ENCODE assay signal across 1 cellular context in the genomic region with DNA sequence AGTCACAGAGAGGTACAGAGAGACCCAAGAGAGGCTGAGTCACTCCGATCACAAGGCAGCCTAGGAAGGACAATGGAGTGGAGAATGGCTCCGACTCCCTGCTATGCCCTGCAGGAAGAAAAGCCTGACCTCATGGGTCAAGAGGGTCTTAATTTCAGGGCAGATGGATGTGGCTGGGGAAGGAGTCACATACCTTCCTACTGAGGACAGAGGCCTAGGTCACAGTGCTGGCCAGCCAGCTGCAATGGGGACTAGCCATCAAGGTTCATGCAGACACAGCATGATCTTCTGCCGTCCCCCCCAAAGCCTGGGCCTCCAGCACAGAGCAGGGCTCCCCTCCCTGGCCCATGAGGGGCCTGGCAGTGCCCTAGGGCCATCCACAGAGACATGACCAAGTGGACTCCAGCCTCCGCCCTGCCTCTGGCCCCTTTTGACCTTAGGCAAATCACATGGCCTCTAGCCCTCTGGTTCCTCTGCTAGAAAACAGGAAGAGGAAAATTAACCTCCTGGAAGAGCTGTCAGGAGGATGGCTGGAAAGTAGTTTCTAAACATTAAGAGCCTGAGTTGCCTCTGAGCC.
TF ChIP-seq lines count a peak whose summit lies in the region.

No MANE protein-coding gene starts in this region.

TF ChIP-seq in HepG2, 621 proteins besides CTCF, POLR2A, EP300 and RAD21 (continued from another document and continues in another):
- TF ChIP-seq, protein P1, sequence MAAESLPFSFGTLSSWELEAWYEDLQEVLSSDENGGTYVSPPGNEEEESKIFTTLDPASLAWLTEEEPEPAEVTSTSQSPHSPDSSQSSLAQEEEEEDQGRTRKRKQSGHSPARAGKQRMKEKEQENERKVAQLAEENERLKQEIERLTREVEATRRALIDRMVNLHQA (CRISPR knock-in tag; IDR thresholded peaks at IDR 0.05): no peak
- no peak for TF ChIP-seq GABPA (IDR thresholded peaks at IDR 0.05; ENCODE audit: low read depth, low read length)
- TF ChIP-seq GABPA (CRISPR knock-in tag; IDR thresholded peaks at IDR 0.05; ENCODE audit: low read depth): peak; percentile 52; the same call in 1 of the 2 replicates
- TF ChIP-seq, protein P2, sequence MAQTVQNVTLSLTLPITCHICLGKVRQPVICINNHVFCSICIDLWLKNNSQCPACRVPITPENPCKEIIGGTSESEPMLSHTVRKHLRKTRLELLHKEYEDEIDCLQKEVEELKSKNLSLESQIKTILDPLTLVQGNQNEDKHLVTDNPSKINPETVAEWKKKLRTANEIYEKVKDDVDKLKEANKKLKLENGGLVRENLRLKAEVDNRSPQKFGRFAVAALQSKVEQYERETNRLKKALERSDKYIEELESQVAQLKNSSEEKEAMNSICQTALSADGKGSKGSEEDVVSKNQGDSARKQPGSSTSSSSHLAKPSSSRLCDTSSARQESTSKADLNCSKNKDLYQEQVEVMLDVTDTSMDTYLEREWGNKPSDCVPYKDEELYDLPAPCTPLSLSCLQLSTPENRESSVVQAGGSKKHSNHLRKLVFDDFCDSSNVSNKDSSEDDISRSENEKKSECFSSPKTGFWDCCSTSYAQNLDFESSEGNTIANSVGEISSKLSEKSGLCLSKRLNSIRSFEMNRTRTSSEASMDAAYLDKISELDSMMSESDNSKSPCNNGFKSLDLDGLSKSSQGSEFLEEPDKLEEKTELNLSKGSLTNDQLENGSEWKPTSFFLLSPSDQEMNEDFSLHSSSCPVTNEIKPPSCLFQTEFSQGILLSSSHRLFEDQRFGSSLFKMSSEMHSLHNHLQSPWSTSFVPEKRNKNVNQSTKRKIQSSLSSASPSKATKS (CRISPR knock-in tag; IDR thresholded peaks at IDR 0.05): 0 out of 2 replicates have a peak, but pooled peaks have one; percentile 39
- TF ChIP-seq, protein P3, sequence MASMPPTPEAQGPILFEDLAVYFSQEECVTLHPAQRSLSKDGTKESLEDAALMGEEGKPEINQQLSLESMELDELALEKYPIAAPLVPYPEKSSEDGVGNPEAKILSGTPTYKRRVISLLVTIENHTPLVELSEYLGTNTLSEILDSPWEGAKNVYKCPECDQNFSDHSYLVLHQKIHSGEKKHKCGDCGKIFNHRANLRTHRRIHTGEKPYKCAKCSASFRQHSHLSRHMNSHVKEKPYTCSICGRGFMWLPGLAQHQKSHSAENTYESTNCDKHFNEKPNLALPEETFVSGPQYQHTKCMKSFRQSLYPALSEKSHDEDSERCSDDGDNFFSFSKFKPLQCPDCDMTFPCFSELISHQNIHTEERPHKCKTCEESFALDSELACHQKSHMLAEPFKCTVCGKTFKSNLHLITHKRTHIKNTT (CRISPR knock-in tag; IDR thresholded peaks at IDR 0.05): no peak
- no peak for TF ChIP-seq HES4 (CRISPR knock-in tag; IDR thresholded peaks at IDR 0.05; ENCODE audit: borderline replicate concordance)
- TF ChIP-seq ARID2 (CRISPR knock-in tag; IDR thresholded peaks at IDR 0.05; ENCODE audit: borderline replicate concordance): no peak
- TF ChIP-seq, protein P4, sequence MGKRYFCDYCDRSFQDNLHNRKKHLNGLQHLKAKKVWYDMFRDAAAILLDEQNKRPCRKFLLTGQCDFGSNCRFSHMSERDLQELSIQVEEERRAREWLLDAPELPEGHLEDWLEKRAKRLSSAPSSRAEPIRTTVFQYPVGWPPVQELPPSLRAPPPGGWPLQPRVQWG (CRISPR knock-in tag; IDR thresholded peaks at IDR 0.05; ENCODE audit: borderline replicate concordance, low read depth): no peak
- TF ChIP-seq XRCC5 (optimal IDR thresholded peaks at IDR 0.05; ENCODE audit: low read length): no peak
- TF ChIP-seq ZFX (CRISPR knock-in tag; IDR thresholded peaks at IDR 0.05; ENCODE audit: low read depth): peak; percentile 70; the same call in 1 of the 2 replicates
- TF ChIP-seq, protein P5, sequence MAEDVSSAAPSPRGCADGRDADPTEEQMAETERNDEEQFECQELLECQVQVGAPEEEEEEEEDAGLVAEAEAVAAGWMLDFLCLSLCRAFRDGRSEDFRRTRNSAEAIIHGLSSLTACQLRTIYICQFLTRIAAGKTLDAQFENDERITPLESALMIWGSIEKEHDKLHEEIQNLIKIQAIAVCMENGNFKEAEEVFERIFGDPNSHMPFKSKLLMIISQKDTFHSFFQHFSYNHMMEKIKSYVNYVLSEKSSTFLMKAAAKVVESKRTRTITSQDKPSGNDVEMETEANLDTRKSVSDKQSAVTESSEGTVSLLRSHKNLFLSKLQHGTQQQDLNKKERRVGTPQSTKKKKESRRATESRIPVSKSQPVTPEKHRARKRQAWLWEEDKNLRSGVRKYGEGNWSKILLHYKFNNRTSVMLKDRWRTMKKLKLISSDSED (CRISPR knock-in tag; IDR thresholded peaks at IDR 0.05): no peak
- TF ChIP-seq, protein P6, sequence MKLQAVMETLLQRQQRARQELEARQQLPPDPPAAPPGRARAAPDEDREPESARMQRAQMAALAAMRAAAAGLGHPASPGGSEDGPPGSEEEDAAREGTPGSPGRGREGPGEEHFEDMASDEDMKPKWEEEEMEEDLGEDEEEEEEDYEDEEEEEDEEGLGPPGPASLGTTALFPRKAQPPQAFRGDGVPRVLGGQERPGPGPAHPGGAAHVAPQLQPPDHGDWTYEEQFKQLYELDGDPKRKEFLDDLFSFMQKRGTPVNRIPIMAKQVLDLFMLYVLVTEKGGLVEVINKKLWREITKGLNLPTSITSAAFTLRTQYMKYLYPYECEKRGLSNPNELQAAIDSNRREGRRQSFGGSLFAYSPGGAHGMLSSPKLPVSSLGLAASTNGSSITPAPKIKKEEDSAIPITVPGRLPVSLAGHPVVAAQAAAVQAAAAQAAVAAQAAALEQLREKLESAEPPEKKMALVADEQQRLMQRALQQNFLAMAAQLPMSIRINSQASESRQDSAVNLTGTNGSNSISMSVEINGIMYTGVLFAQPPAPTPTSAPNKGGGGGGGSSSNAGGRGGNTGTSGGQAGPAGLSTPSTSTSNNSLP (IDR thresholded peaks at IDR 0.05; ENCODE audit: low read depth, low read length): no peak
- TF ChIP-seq ZNF749 (CRISPR knock-in tag; IDR thresholded peaks at IDR 0.05; ENCODE audit: borderline replicate concordance): no peak
- no peak for TF ChIP-seq PITX1 (CRISPR knock-in tag; IDR thresholded peaks at IDR 0.05)
- no peak for TF ChIP-seq AGO1 (IDR thresholded peaks at IDR 0.05; ENCODE audit: low read depth, low read length, poor library complexity, severe bottlenecking)
- 0 out of 2 replicates have a peak, but pooled peaks have one; percentile 55 for TF ChIP-seq ZMYM4 (CRISPR knock-in tag; IDR thresholded peaks at IDR 0.05)
- TF ChIP-seq SKI (IDR thresholded peaks at IDR 0.05; ENCODE audit: partially characterized antibody): no peak
- TF ChIP-seq, protein P7, sequence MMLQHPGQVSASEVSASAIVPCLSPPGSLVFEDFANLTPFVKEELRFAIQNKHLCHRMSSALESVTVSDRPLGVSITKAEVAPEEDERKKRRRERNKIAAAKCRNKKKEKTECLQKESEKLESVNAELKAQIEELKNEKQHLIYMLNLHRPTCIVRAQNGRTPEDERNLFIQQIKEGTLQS (CRISPR knock-in tag; IDR thresholded peaks at IDR 0.05): no peak
- TF ChIP-seq ZNF230 (CRISPR knock-in tag; IDR thresholded peaks at IDR 0.05): 0 out of 2 replicates have a peak, but pooled peaks have one; percentile 57
- no peak; the same call in 1 of the 2 replicates for TF ChIP-seq ZIK1 (CRISPR knock-in tag; IDR thresholded peaks at IDR 0.05; ENCODE audit: borderline replicate concordance, low read depth)
- TF ChIP-seq ZNF224 (CRISPR knock-in tag; IDR thresholded peaks at IDR 0.05): no peak
- TF ChIP-seq, protein P8, sequence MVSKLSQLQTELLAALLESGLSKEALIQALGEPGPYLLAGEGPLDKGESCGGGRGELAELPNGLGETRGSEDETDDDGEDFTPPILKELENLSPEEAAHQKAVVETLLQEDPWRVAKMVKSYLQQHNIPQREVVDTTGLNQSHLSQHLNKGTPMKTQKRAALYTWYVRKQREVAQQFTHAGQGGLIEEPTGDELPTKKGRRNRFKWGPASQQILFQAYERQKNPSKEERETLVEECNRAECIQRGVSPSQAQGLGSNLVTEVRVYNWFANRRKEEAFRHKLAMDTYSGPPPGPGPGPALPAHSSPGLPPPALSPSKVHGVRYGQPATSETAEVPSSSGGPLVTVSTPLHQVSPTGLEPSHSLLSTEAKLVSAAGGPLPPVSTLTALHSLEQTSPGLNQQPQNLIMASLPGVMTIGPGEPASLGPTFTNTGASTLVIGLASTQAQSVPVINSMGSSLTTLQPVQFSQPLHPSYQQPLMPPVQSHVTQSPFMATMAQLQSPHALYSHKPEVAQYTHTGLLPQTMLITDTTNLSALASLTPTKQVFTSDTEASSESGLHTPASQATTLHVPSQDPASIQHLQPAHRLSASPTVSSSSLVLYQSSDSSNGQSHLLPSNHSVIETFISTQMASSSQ (IDR thresholded peaks at IDR 0.05; ENCODE audit: low read depth): no peak
- TF ChIP-seq, protein P8 (CRISPR knock-in tag; IDR thresholded peaks at IDR 0.05; ENCODE audit: borderline replicate concordance): no peak
- peak; percentile 42; the same call in 1 of the 2 replicates for TF ChIP-seq TGIF2 (CRISPR knock-in tag; IDR thresholded peaks at IDR 0.05)
- no peak for TF ChIP-seq GTF3A (CRISPR knock-in tag; conservative IDR thresholded peaks at IDR 0.05)
- TF ChIP-seq MXI1 (IDR thresholded peaks at IDR 0.05; ENCODE audit: borderline replicate concordance, low read depth, low read length): peak; percentile 63; the same call in 1 of the 3 replicates
- no peak for TF ChIP-seq MED8 (CRISPR knock-in tag; IDR thresholded peaks at IDR 0.05; ENCODE audit: insufficient replicate concordance)
- peak; percentile 81; the same call in 1 of the 2 replicates for TF ChIP-seq RXRB (CRISPR knock-in tag; IDR thresholded peaks at IDR 0.05; ENCODE audit: borderline replicate concordance)
- no peak for TF ChIP-seq CEBPB (IDR thresholded peaks at IDR 0.05; ENCODE audit: borderline replicate concordance, low read depth, low read length)
- TF ChIP-seq ZSCAN9 (CRISPR knock-in tag; IDR thresholded peaks at IDR 0.05; ENCODE audit: borderline replicate concordance): no peak
- TF ChIP-seq ZNF598 (CRISPR knock-in tag; IDR thresholded peaks at IDR 0.05; ENCODE audit: borderline replicate concordance): no peak
- TF ChIP-seq, protein P9, sequence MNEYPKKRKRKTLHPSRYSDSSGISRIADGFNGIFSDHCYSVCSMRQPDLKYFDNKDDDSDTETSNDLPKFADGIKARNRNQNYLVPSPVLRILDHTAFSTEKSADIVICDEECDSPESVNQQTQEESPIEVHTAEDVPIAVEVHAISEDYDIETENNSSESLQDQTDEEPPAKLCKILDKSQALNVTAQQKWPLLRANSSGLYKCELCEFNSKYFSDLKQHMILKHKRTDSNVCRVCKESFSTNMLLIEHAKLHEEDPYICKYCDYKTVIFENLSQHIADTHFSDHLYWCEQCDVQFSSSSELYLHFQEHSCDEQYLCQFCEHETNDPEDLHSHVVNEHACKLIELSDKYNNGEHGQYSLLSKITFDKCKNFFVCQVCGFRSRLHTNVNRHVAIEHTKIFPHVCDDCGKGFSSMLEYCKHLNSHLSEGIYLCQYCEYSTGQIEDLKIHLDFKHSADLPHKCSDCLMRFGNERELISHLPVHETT (CRISPR knock-in tag; conservative IDR thresholded peaks at IDR 0.05): no peak
- TF ChIP-seq RARG (CRISPR knock-in tag; IDR thresholded peaks at IDR 0.05; ENCODE audit: low read depth): no peak
- TF ChIP-seq, protein P10, sequence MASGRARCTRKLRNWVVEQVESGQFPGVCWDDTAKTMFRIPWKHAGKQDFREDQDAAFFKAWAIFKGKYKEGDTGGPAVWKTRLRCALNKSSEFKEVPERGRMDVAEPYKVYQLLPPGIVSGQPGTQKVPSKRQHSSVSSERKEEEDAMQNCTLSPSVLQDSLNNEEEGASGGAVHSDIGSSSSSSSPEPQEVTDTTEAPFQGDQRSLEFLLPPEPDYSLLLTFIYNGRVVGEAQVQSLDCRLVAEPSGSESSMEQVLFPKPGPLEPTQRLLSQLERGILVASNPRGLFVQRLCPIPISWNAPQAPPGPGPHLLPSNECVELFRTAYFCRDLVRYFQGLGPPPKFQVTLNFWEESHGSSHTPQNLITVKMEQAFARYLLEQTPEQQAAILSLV (CRISPR knock-in tag; IDR thresholded peaks at IDR 0.05; ENCODE audit: borderline replicate concordance): 0 out of 2 replicates have a peak, but pooled peaks have one; percentile 25
- TF ChIP-seq, protein P11, sequence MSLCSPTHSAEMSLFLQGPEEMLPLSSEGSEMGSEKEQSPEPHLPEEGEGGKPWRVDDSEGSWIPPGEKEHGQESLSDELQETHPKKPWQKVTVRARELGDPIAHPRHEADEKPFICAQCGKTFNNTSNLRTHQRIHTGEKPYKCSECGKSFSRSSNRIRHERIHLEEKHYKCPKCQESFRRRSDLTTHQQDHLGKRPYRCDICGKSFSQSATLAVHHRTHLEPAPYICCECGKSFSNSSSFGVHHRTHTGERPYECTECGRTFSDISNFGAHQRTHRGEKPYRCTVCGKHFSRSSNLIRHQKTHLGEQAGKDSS (CRISPR knock-in tag; IDR thresholded peaks at IDR 0.05; ENCODE audit: borderline replicate concordance, low read depth): no peak
- 0 out of 2 replicates have a peak, but pooled peaks have one; percentile 29 for TF ChIP-seq TP53 (CRISPR knock-in tag; conservative IDR thresholded peaks at IDR 0.05)
- no peak for TF ChIP-seq SRSF1 (optimal IDR thresholded peaks at IDR 0.05; ENCODE audit: low read depth, low read length)
- no peak for TF ChIP-seq ZNF33B (CRISPR knock-in tag; IDR thresholded peaks at IDR 0.05)
